Comparison of ENCODE assay signal across 9 cellular contexts in genomic region chr7:50268223-50268622, GRCh38. TPM values are rescaled to one million over a fixed set of nuclear protein-coding genes. Genes with fewer than 3 reads are reported as not detected.
A peak's percentile ranks its signal among the peaks of the same experiment; 100 is the strongest.
DNase-seq lines count a peak whose midpoint lies in the region; ATAC-seq and TF ChIP-seq lines count a peak whose summit lies in the region.
"Had no signal": no experiment of that assay in that cellular context is flagged by ENCODE, and none has a peak within 500 bp of the region (broad histone marks: within the 10 kb centered on the region; RNA-seq: fewer than 3 reads in every experiment).

No MANE protein-coding gene starts in this region.

- 84 to 87% methylated on average over 4 of the region's 4 CpGs for WGBS in tibial nerve, 2 donors
- WGBS in esophagus muscularis mucosa = 93% methylated on average over 4 of the region's 4 CpGs

- H3K4me1 ChIP-seq in Peyer's patch (peaks cover 0 to 42% (median 19%) of the 10 kb centered on the region in 4 donors), tibial nerve (peaks cover 0 to 21% (median 0%) of the 10 kb centered on the region in 4 donors), esophagus muscularis mucosa (peaks cover 0 to 3% (median 0%) of the 10 kb centered on the region in 4 donors)

- peak overlapping the region; percentile 24 to 81 (median 66) for H3K27ac ChIP-seq in Peyer's patch
- H3K27ac ChIP-seq in tibial nerve = peak overlapping the region in 1 of 4 donors; percentile 8
- no peak overlapping the region for H3K27ac ChIP-seq in esophagus muscularis mucosa (replicated peaks in 1 of 4)
- H3K27ac ChIP-seq: VCaP had no signal

- H3K9me3 ChIP-seq in Peyer's patch (no peaks in the 10 kb centered on the region), tibial nerve (no peaks in the 10 kb centered on the region), esophagus muscularis mucosa (no peaks in the 10 kb centered on the region)

- DNase-seq in GM13977 (ENCODE audit: low spot score) = no peak
- DNase-seq in Peyer's patch = no peak
- no peak for DNase-seq in natural killer cell treated with Interleukin-12 subunit alpha and Interleukin-12 subunit beta and Interleukin-15 and Interleukin-18, amount 100 ng/mL, for 72 hours (ENCODE audit: low spot score)
- DNase-seq in tibial nerve (ENCODE audit: low spot score in 2 of 2) = no peak
- no peak for DNase-seq in nephron progenitor cell
- no peak for DNase-seq in esophagus muscularis mucosa (ENCODE audit: extremely low spot score)

- no peaks in the 10 kb centered on the region for H3K27me3 Mint-ChIP-seq in natural killer cell treated with Interleukin-12 subunit alpha and Interleukin-12 subunit beta and Interleukin-15 and Interleukin-18, amount 100 ng/mL, for 72 hours
- H3K27me3 Mint-ChIP-seq in nephron progenitor cell (ENCODE audit: low read depth, poor library complexity) = peaks cover 12% of the 10 kb centered on the region

- H3K4me1 Mint-ChIP-seq in natural killer cell treated with Interleukin-12 subunit alpha and Interleukin-12 subunit beta and Interleukin-15 and Interleukin-18, amount 100 ng/mL, for 72 hours (ENCODE audit: low read depth in 2 of 2) = peaks cover 74 to 79% of the 10 kb centered on the region in 2 donors
- no peaks in the 10 kb centered on the region for H3K4me1 Mint-ChIP-seq in nephron progenitor cell

- H3K36me3 ChIP-seq in Peyer's patch = no peaks in the 10 kb centered on the region
- no peaks in the 10 kb centered on the region for H3K36me3 ChIP-seq in tibial nerve
- no peaks in the 10 kb centered on the region for H3K36me3 ChIP-seq in esophagus muscularis mucosa

- TF ChIP-seq POLR2A in Peyer's patch (IDR thresholded peaks at IDR 0.05) (no peak), tibial nerve (IDR thresholded peaks at IDR 0.05) (no peak), esophagus muscularis mucosa (IDR thresholded peaks at IDR 0.05; ENCODE audit: low read depth) (no peak)

- peaks cover 3% of the 10 kb centered on the region for H3K9me3 Mint-ChIP-seq in natural killer cell treated with Interleukin-12 subunit alpha and Interleukin-12 subunit beta and Interleukin-15 and Interleukin-18, amount 100 ng/mL, for 72 hours
- H3K9me3 Mint-ChIP-seq in nephron progenitor cell = peaks cover 4% of the 10 kb centered on the region

- H3K27ac Mint-ChIP-seq in natural killer cell treated with Interleukin-12 subunit alpha and Interleukin-12 subunit beta and Interleukin-15 and Interleukin-18, amount 100 ng/mL, for 72 hours = peak overlapping the region; percentile 95 to 96
- no peak overlapping the region for H3K27ac Mint-ChIP-seq in nephron progenitor cell

- TF ChIP-seq EP300 in tibial nerve (IDR thresholded peaks at IDR 0.05) (no peak), esophagus muscularis mucosa (IDR thresholded peaks at IDR 0.05) (no peak)

- in situ Hi-C loops in GM13977 (cut with MboI; ENCODE audit: low pct_unique_long_range_greater_than_20kb, low sequenced_read_pairs, unreplicated experiment) = no loop called here

- peak overlapping the region; percentile 91 for H3K4me3 Mint-ChIP-seq in natural killer cell treated with Interleukin-12 subunit alpha and Interleukin-12 subunit beta and Interleukin-15 and Interleukin-18, amount 100 ng/mL, for 72 hours
- no peak overlapping the region for H3K4me3 Mint-ChIP-seq in nephron progenitor cell

- ATAC-seq in GM21390 (IDR thresholded peaks at IDR 0.05; ENCODE audit: unreplicated experiment) (peak; percentile 31), HG02840 (IDR thresholded peaks at IDR 0.05; ENCODE audit: low FRiP score, unreplicated experiment) (no peak)
- no peak for ATAC-seq in natural killer cell treated with Interleukin-12 subunit alpha and Interleukin-12 subunit beta and Interleukin-15 and Interleukin-18, amount 100 ng/mL, for 72 hours

- H3K27me3 ChIP-seq in Peyer's patch (no peaks in the 10 kb centered on the region), tibial nerve (no peaks in the 10 kb centered on the region), esophagus muscularis mucosa (no peaks in the 10 kb centered on the region)

- H3K4me3 ChIP-seq in Peyer's patch (no peak overlapping the region), tibial nerve (no peak overlapping the region), esophagus muscularis mucosa (no peak overlapping the region)

- no peaks in the 10 kb centered on the region for H3K36me3 Mint-ChIP-seq in natural killer cell treated with Interleukin-12 subunit alpha and Interleukin-12 subunit beta and Interleukin-15 and Interleukin-18, amount 100 ng/mL, for 72 hours
- H3K36me3 Mint-ChIP-seq in nephron progenitor cell (ENCODE audit: low read depth) = no peaks in the 10 kb centered on the region

- TF ChIP-seq CTCF in GM13977 (IDR thresholded peaks at IDR 0.05; ENCODE audit: extremely low read depth, insufficient read depth, missing control alignments) (peak; percentile 36), Peyer's patch (IDR thresholded peaks at IDR 0.05) (no peak), tibial nerve (IDR thresholded peaks at IDR 0.05) (no peak), nephron progenitor cell (IDR thresholded peaks at IDR 0.05) (no peak), esophagus muscularis mucosa (IDR thresholded peaks at IDR 0.05) (no peak)

- intact Hi-C loops in esophagus muscularis mucosa (cut with DNase I) = no loop called here

RNA-seq across cellular contexts. Expression of gene IKZF1, which starts 36.3 kb away (rescaled TPM):
- 100 to 1,000 TPM in 1 of 4 donors, 10 to 100 TPM in 3; 25.3 to 108 (median 31.7) TPM for total RNA-seq in Peyer's patch
- 100 to 1,000 TPM; 290 to 416 TPM for total RNA-seq in natural killer cell treated with Interleukin-12 subunit alpha and Interleukin-12 subunit beta and Interleukin-15 and Interleukin-18, amount 100 ng/mL, for 72 hours
- 10 to 100 TPM in 3 of 4 donors, 1 to 10 TPM in 1; 9.6 to 32.1 (median 20.7) TPM for total RNA-seq in tibial nerve
- total RNA-seq in esophagus muscularis mucosa = 10 to 100 TPM in 1 of 4 donors, 1 to 10 TPM in 3; 3.6 to 17.7 (median 9.2) TPM

Comparison
In these comparisons a context has a peak if more than half of its experiments do, and no peak if none do; other contexts are left out.
1. H3K27ac ChIP-seq: peak in Peyer's patch (4 of 4); none in esophagus muscularis mucosa (0 of 4).